Comparison of ENCODE assay signal across 27 cellular contexts in the genomic region with DNA sequence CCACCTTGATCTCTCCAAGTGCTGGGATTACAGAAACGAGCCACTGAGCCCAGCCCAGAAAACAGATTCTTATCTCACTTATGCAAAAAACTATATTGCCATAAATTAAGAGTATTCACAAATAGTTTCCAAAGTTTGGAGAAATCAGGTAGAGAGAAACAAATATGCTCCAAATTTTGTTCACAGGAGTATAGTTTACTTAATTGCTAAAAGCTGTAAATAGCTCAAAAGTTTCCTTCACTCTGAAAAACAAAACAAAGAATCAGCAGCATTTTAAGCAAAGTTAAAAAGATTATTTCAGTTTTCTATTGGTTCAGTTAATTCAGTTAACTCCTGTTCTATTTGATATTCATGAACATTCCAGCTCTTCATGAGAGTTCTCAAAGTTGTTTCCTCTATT.
"Had no signal": no experiment of that assay in that cellular context is flagged by ENCODE, and none has a peak within 500 bp of the region (broad histone marks: within the 10 kb centered on the region; RNA-seq: fewer than 3 reads in every experiment).

No MANE protein-coding gene starts in this region.

- H3K36me3 ChIP-seq: ascending aorta, breast epithelium, cardiac muscle cell, colonic mucosa had no signal

- DNase-seq: activated CD4-positive, alpha-beta memory T cell treated with anti-CD3 and anti-CD28 coated beads for 36 hours; activated CD4-positive, alpha-beta T cell treated with anti-CD3 and anti-CD28 coated beads for 36 hours; activated CD4-positive, alpha-beta T cell treated with anti-CD3 and anti-CD28 coated beads, Interleukin-2, amount 10 ng/mL, durations not matched to agents 24 days and 14 days; activated CD4-positive, CD25-positive, alpha-beta regulatory T cell; activated CD4-positive, CD25-positive, alpha-beta regulatory T cell treated with anti-CD3 and anti-CD28 coated beads, Interleukin-2, amount 50 U/mL, for 72 hours; activated CD8-positive, alpha-beta memory T cell treated with anti-CD3 and anti-CD28 coated beads, Interleukin-2, amount 10 ng/mL, durations not matched to agents 7 days and 5 days; activated CD8-positive, alpha-beta memory T cell treated with anti-CD3 and anti-CD28 coated beads, Interleukin-2, amount 50 U/mL, for 4 hours; activated CD8-positive, alpha-beta T cell treated with anti-CD3 and anti-CD28 coated beads, Interleukin-2, amount 10 ng/mL, durations not matched to agents 7 days and 5 days; activated gamma-delta T cell; activated naive CD4-positive, alpha-beta T cell; activated naive CD4-positive, alpha-beta T cell treated with anti-CD3 and anti-CD28 coated beads, Interleukin-2, amount 10 ng/mL, durations not matched to agents 7 days and 5 days; activated naive CD8-positive, alpha-beta T cell treated with anti-CD3 and anti-CD28 coated beads, Interleukin-2, amount 10 ng/mL, durations not matched to agents 7 days and 5 days; activated T-cell treated with anti-CD3 and anti-CD28 coated beads, Interleukin-2, amount 50 U/mL, for 1 hour; activated T-cell treated with anti-CD3 and anti-CD28 coated beads, Interleukin-2, amount 50 U/mL, for 72 hours; central memory CD4-positive, alpha-beta T cell; cerebellar nuclear complex; colonic mucosa; effector CD8-positive, alpha-beta T cell; foreskin fibroblast; head of caudate nucleus; T-helper 2 cell had no signal

- ATAC-seq: activated CD4-positive, alpha-beta T cell treated with anti-CD3 and anti-CD28 coated beads for 36 hours; activated CD8-positive, alpha-beta memory T cell treated with anti-CD3 and anti-CD28 coated beads, Interleukin-2, amount 10 ng/mL, durations not matched to agents 7 days and 5 days; activated CD8-positive, alpha-beta T cell treated with anti-CD3 and anti-CD28 coated beads, Interleukin-2, amount 10 ng/mL, durations not matched to agents 7 days and 5 days; activated naive CD4-positive, alpha-beta T cell treated with anti-CD3 and anti-CD28 coated beads, Interleukin-2, amount 50 U/mL, for 72 hours; activated T-cell treated with anti-CD3 and anti-CD28 coated beads, Interleukin-2, amount 50 U/mL, for 72 hours had no signal

- H3K9me3 Mint-ChIP-seq: activated CD4-positive, alpha-beta T cell treated with anti-CD3 and anti-CD28 coated beads, Interleukin-2, amount 10 ng/mL, durations not matched to agents 24 days and 14 days; activated naive CD4-positive, alpha-beta T cell treated with anti-CD3 and anti-CD28 coated beads, Interleukin-2, amount 50 U/mL, for 72 hours; activated naive CD8-positive, alpha-beta T cell treated with anti-CD3 and anti-CD28 coated beads, Interleukin-2, amount 10 ng/mL, durations not matched to agents 7 days and 5 days had no signal

- H3K4me3 ChIP-seq: ascending aorta, breast epithelium, cardiac muscle cell, colonic mucosa had no signal

- H3K4me1 Mint-ChIP-seq: activated CD4-positive, alpha-beta T cell treated with anti-CD3 and anti-CD28 coated beads for 36 hours; activated CD8-positive, alpha-beta memory T cell treated with anti-CD3 and anti-CD28 coated beads, Interleukin-2, amount 10 ng/mL, durations not matched to agents 7 days and 5 days; activated naive CD8-positive, alpha-beta T cell treated with anti-CD3 and anti-CD28 coated beads, Interleukin-2, amount 10 ng/mL, durations not matched to agents 7 days and 5 days had no signal

- FAIRE-seq: frontal cortex had no signal

- H3K27ac ChIP-seq: ascending aorta, breast epithelium, cardiac muscle cell, colonic mucosa had no signal

- H3K4me1 ChIP-seq: colonic mucosa had no signal

- H3K36me3 Mint-ChIP-seq: activated CD4-positive, alpha-beta memory T cell treated with anti-CD3 and anti-CD28 coated beads for 36 hours; activated naive CD4-positive, alpha-beta T cell treated with anti-CD3 and anti-CD28 coated beads, Interleukin-2, amount 10 ng/mL, durations not matched to agents 7 days and 5 days; activated naive CD8-positive, alpha-beta T cell treated with anti-CD3 and anti-CD28 coated beads, Interleukin-2, amount 10 ng/mL, durations not matched to agents 7 days and 5 days; brain had no signal

- H3K27me3 ChIP-seq: ascending aorta, breast epithelium, colonic mucosa had no signal

- H3K4me3 Mint-ChIP-seq: activated CD4-positive, alpha-beta memory T cell treated with anti-CD3 and anti-CD28 coated beads for 36 hours; activated CD4-positive, alpha-beta T cell treated with anti-CD3 and anti-CD28 coated beads for 36 hours; activated CD4-positive, alpha-beta T cell treated with anti-CD3 and anti-CD28 coated beads, Interleukin-2, amount 10 ng/mL, durations not matched to agents 24 days and 14 days; activated CD8-positive, alpha-beta memory T cell treated with anti-CD3 and anti-CD28 coated beads, Interleukin-2, amount 10 ng/mL, durations not matched to agents 7 days and 5 days; activated CD8-positive, alpha-beta T cell treated with anti-CD3 and anti-CD28 coated beads, Interleukin-2, amount 10 ng/mL, durations not matched to agents 7 days and 5 days; activated naive CD4-positive, alpha-beta T cell treated with anti-CD3 and anti-CD28 coated beads, Interleukin-2, amount 10 ng/mL, durations not matched to agents 7 days and 5 days; activated naive CD8-positive, alpha-beta T cell treated with anti-CD3 and anti-CD28 coated beads, Interleukin-2, amount 10 ng/mL, durations not matched to agents 7 days and 5 days; activated T-cell treated with anti-CD3 and anti-CD28 coated beads, Interleukin-2, amount 50 U/mL, for 72 hours; brain had no signal

- H3K27ac Mint-ChIP-seq: activated CD4-positive, alpha-beta memory T cell treated with anti-CD3 and anti-CD28 coated beads for 36 hours; activated CD4-positive, alpha-beta T cell treated with anti-CD3 and anti-CD28 coated beads for 36 hours; activated CD4-positive, alpha-beta T cell treated with anti-CD3 and anti-CD28 coated beads, Interleukin-2, amount 10 ng/mL, durations not matched to agents 24 days and 14 days; activated CD8-positive, alpha-beta memory T cell treated with anti-CD3 and anti-CD28 coated beads, Interleukin-2, amount 10 ng/mL, durations not matched to agents 7 days and 5 days; activated CD8-positive, alpha-beta T cell treated with anti-CD3 and anti-CD28 coated beads, Interleukin-2, amount 10 ng/mL, durations not matched to agents 7 days and 5 days; activated naive CD4-positive, alpha-beta T cell treated with anti-CD3 and anti-CD28 coated beads, Interleukin-2, amount 10 ng/mL, durations not matched to agents 7 days and 5 days; activated naive CD4-positive, alpha-beta T cell treated with anti-CD3 and anti-CD28 coated beads, Interleukin-2, amount 50 U/mL, for 72 hours; activated naive CD8-positive, alpha-beta T cell treated with anti-CD3 and anti-CD28 coated beads, Interleukin-2, amount 10 ng/mL, durations not matched to agents 7 days and 5 days; activated T-cell treated with anti-CD3 and anti-CD28 coated beads, Interleukin-2, amount 50 U/mL, for 72 hours; brain had no signal
